12 cellular contexts compared by ENCODE assay signal in genomic region chr2:112493858-112494648, GRCh38. TPM values are rescaled to one million over a fixed set of nuclear protein-coding genes. Genes with fewer than 3 reads are reported as not detected.
A peak's percentile ranks its signal among the peaks of the same experiment; 100 is the strongest.
DNase-seq lines count a peak whose midpoint lies in the region; ATAC-seq lines count a peak whose summit lies in the region.
"Had no signal": no experiment of that assay in that cellular context is flagged by ENCODE, and none has a peak within 500 bp of the region (broad histone marks: within the 10 kb centered on the region; RNA-seq: fewer than 3 reads in every experiment).

No MANE protein-coding gene starts in this region.

- DNase-seq in AG08395 (ENCODE audit: low spot score): peak; percentile 91
- DNase-seq in HS-5 (ENCODE audit: low read depth): peak; percentile 40
- peak; percentile 62 for DNase-seq in astrocyte of the hippocampus (ENCODE audit: low read depth, low spot score)
- peak; percentile 74 for DNase-seq in iris pigment epithelial cell (ENCODE audit: low read depth)
- DNase-seq in activated T-cell treated with anti-CD3 and anti-CD28 coated beads, Interleukin-2, amount 50 U/mL, for 48 hours: no peak
- no peak for DNase-seq in T-helper 2 cell treated with Interferon-gamma antibody and Interleukin-4, amounts not matched to agents 5 μg/mL and 100 μg/mL, for 36 hours (ENCODE audit: low spot score)
- DNase-seq in activated CD8-positive, alpha-beta T cell treated with anti-CD3 and anti-CD28 coated beads, Interleukin-2, amount 10 ng/mL, durations not matched to agents 7 days and 5 days: no peak
- DNase-seq in naive thymus-derived CD4-positive, alpha-beta T cell: no peak
- DNase-seq: activated CD4-positive, alpha-beta T cell treated with anti-CD3 and anti-CD28 coated beads, Interleukin-2, amount 50 U/mL, for 48 hours; sigmoid colon; stimulated activated naive CD4-positive, alpha-beta T cell treated with Interleukin-2 at 50 U/mL for 16 hours had no signal

- no peak for ATAC-seq in activated CD8-positive, alpha-beta T cell treated with anti-CD3 and anti-CD28 coated beads, Interleukin-2, amount 10 ng/mL, durations not matched to agents 7 days and 5 days
- no peak for ATAC-seq in naive thymus-derived CD4-positive, alpha-beta T cell

- H3K4me1 ChIP-seq in naive thymus-derived CD4-positive, alpha-beta T cell (ENCODE audit: control insufficient read depth in 2 of 2, insufficient read depth in 2 of 2, low read length in 2 of 2): no peaks in the 10 kb centered on the region
- H3K4me1 ChIP-seq: sigmoid colon had no signal

- CTCF ChIA-PET in activated CD8-positive, alpha-beta T cell treated with anti-CD3 and anti-CD28 coated beads, Interleukin-2, amount 10 ng/mL, durations not matched to agents 7 days and 5 days (lab: Charles Lee): interaction anchor here (1.3 to 4.3 kb wide), 2 partner anchors 13 to 45 kb away, joined by 3 to 29 read pairs; no protein-coding TSS in a partner anchor
- CTCF ChIA-PET in naive thymus-derived CD4-positive, alpha-beta T cell (lab: Charles Lee): interaction anchor here (1.2 kb wide), 1 partner anchor 13 kb away, joined by 3 read pairs; no protein-coding TSS in a partner anchor

- H3K36me3 Mint-ChIP-seq in T-helper 2 cell treated with Interferon-gamma antibody and Interleukin-4, amounts not matched to agents 5 μg/mL and 100 μg/mL, for 36 hours (ENCODE audit: low read depth): peaks cover 14% of the 10 kb centered on the region
- peaks cover 5% of the 10 kb centered on the region for H3K36me3 Mint-ChIP-seq in activated CD8-positive, alpha-beta T cell treated with anti-CD3 and anti-CD28 coated beads, Interleukin-2, amount 10 ng/mL, durations not matched to agents 7 days and 5 days (ENCODE audit: low read depth)
- H3K36me3 Mint-ChIP-seq in naive thymus-derived CD4-positive, alpha-beta T cell: peaks cover 0 to 10% (median 0%) of the 10 kb centered on the region in 5 donors

- intact Hi-C loops in naive thymus-derived CD4-positive, alpha-beta T cell (cut with micrococcal nuclease): no loop called here

- no peak overlapping the region for H3K4me3 Mint-ChIP-seq in T-helper 2 cell treated with Interferon-gamma antibody and Interleukin-4, amounts not matched to agents 5 μg/mL and 100 μg/mL, for 36 hours
- H3K4me3 Mint-ChIP-seq in activated CD8-positive, alpha-beta T cell treated with anti-CD3 and anti-CD28 coated beads, Interleukin-2, amount 10 ng/mL, durations not matched to agents 7 days and 5 days: no peak overlapping the region
- H3K4me3 Mint-ChIP-seq in naive thymus-derived CD4-positive, alpha-beta T cell: no peak overlapping the region

- H3K4me1 Mint-ChIP-seq in T-helper 2 cell treated with Interferon-gamma antibody and Interleukin-4, amounts not matched to agents 5 μg/mL and 100 μg/mL, for 36 hours (ENCODE audit: low read depth): peaks cover 2% of the 10 kb centered on the region
- no peaks in the 10 kb centered on the region for H3K4me1 Mint-ChIP-seq in activated CD8-positive, alpha-beta T cell treated with anti-CD3 and anti-CD28 coated beads, Interleukin-2, amount 10 ng/mL, durations not matched to agents 7 days and 5 days (ENCODE audit: low read depth)
- peaks cover 0 to 8% (median 0%) of the 10 kb centered on the region in 7 donors for H3K4me1 Mint-ChIP-seq in naive thymus-derived CD4-positive, alpha-beta T cell
- H3K4me1 Mint-ChIP-seq: CD14-positive monocyte had no signal

- POLR2A ChIA-PET in activated CD8-positive, alpha-beta T cell treated with anti-CD3 and anti-CD28 coated beads, Interleukin-2, amount 10 ng/mL, durations not matched to agents 7 days and 5 days (lab: Charles Lee): no interaction called here
- POLR2A ChIA-PET in naive thymus-derived CD4-positive, alpha-beta T cell (lab: Charles Lee): no interaction called here

- no peaks in the 10 kb centered on the region for H3K9me3 ChIP-seq in naive thymus-derived CD4-positive, alpha-beta T cell (ENCODE audit: control insufficient read depth in 2 of 3, low read length in 3 of 3)
- H3K9me3 ChIP-seq: sigmoid colon had no signal

- no peak overlapping the region for H3K4me3 ChIP-seq in naive thymus-derived CD4-positive, alpha-beta T cell (ENCODE audit: low read length)
- H3K4me3 ChIP-seq: sigmoid colon had no signal

- H3K9me3 Mint-ChIP-seq in T-helper 2 cell treated with Interferon-gamma antibody and Interleukin-4, amounts not matched to agents 5 μg/mL and 100 μg/mL, for 36 hours: no peaks in the 10 kb centered on the region
- H3K9me3 Mint-ChIP-seq in activated CD8-positive, alpha-beta T cell treated with anti-CD3 and anti-CD28 coated beads, Interleukin-2, amount 10 ng/mL, durations not matched to agents 7 days and 5 days (ENCODE audit: insufficient read depth): no peaks in the 10 kb centered on the region
- H3K9me3 Mint-ChIP-seq in naive thymus-derived CD4-positive, alpha-beta T cell: no peaks in the 10 kb centered on the region
- H3K9me3 Mint-ChIP-seq: CD14-positive monocyte had no signal

- H3K27ac ChIP-seq in naive thymus-derived CD4-positive, alpha-beta T cell (ENCODE audit: low read depth, low read length): no peak overlapping the region
- H3K27ac ChIP-seq: sigmoid colon had no signal

- H3K27me3 ChIP-seq in naive thymus-derived CD4-positive, alpha-beta T cell (ENCODE audit: control insufficient read depth in 2 of 2, insufficient read depth in 2 of 2, low read length in 2 of 2): no peaks in the 10 kb centered on the region
- H3K27me3 ChIP-seq: sigmoid colon had no signal

- H3K27me3 Mint-ChIP-seq in T-helper 2 cell treated with Interferon-gamma antibody and Interleukin-4, amounts not matched to agents 5 μg/mL and 100 μg/mL, for 36 hours (ENCODE audit: low read depth): no peaks in the 10 kb centered on the region
- H3K27me3 Mint-ChIP-seq in activated CD8-positive, alpha-beta T cell treated with anti-CD3 and anti-CD28 coated beads, Interleukin-2, amount 10 ng/mL, durations not matched to agents 7 days and 5 days (ENCODE audit: low read depth): no peaks in the 10 kb centered on the region
- no peaks in the 10 kb centered on the region for H3K27me3 Mint-ChIP-seq in naive thymus-derived CD4-positive, alpha-beta T cell

- H3K27ac Mint-ChIP-seq in T-helper 2 cell treated with Interferon-gamma antibody and Interleukin-4, amounts not matched to agents 5 μg/mL and 100 μg/mL, for 36 hours: no peak overlapping the region
- no peak overlapping the region for H3K27ac Mint-ChIP-seq in activated CD8-positive, alpha-beta T cell treated with anti-CD3 and anti-CD28 coated beads, Interleukin-2, amount 10 ng/mL, durations not matched to agents 7 days and 5 days
- H3K27ac Mint-ChIP-seq in naive thymus-derived CD4-positive, alpha-beta T cell: no peak overlapping the region
- H3K27ac Mint-ChIP-seq: CD14-positive monocyte had no signal

- H3K36me3 ChIP-seq in naive thymus-derived CD4-positive, alpha-beta T cell (ENCODE audit: control insufficient read depth in 2 of 3, insufficient read depth in 3 of 3, low read length in 3 of 3): peaks cover 0 to 18% (median 0%) of the 10 kb centered on the region in 3 experiments

RNA-seq across cellular contexts. Expression of gene TTL, which starts 12.1 kb away (rescaled TPM):
- 10 to 100 TPM; 36.0 to 37.6 TPM for total RNA-seq in activated CD8-positive, alpha-beta T cell treated with anti-CD3 and anti-CD28 coated beads, Interleukin-2, amount 10 ng/mL, durations not matched to agents 7 days and 5 days
- total RNA-seq in naive thymus-derived CD4-positive, alpha-beta T cell: 10 to 100 TPM; 13.3 to 31.0 (median 14.8) TPM
- polyA plus RNA-seq in naive thymus-derived CD4-positive, alpha-beta T cell: 1 to 10 TPM; 1.1 to 1.3 TPM

RNA-seq across cellular contexts. Expression of gene POLR1B, which starts 48.2 kb away (rescaled TPM):
- 10 to 100 TPM; 34.3 to 38.1 TPM for total RNA-seq in activated CD8-positive, alpha-beta T cell treated with anti-CD3 and anti-CD28 coated beads, Interleukin-2, amount 10 ng/mL, durations not matched to agents 7 days and 5 days
- total RNA-seq in naive thymus-derived CD4-positive, alpha-beta T cell: 10 to 100 TPM; 10.1 to 41.8 (median 25.2) TPM
- 10 to 100 TPM; 17.2 to 26.1 TPM for polyA plus RNA-seq in naive thymus-derived CD4-positive, alpha-beta T cell

Comparison
In these comparisons a context has a peak if more than half of its experiments do, and no peak if none do; other contexts are left out.
1. DNase-seq: peak in AG08395 (single experiment), HS-5 (single experiment), astrocyte of the hippocampus (single experiment) and iris pigment epithelial cell (single experiment); none in activated T-cell treated with anti-CD3 and anti-CD28 coated beads, Interleukin-2, amount 50 U/mL, for 48 hours (0 of 2), T-helper 2 cell treated with Interferon-gamma antibody and Interleukin-4, amounts not matched to agents 5 μg/mL and 100 μg/mL, for 36 hours (single experiment), activated CD8-positive, alpha-beta T cell treated with anti-CD3 and anti-CD28 coated beads, Interleukin-2, amount 10 ng/mL, durations not matched to agents 7 days and 5 days (single experiment) and naive thymus-derived CD4-positive, alpha-beta T cell (0 of 9).